1 cellular context compared by ENCODE assay signal in genomic region chr7:107684947-107685463, GRCh38.
TF ChIP-seq lines count a peak whose summit lies in the region.

No MANE protein-coding gene starts in this region.

TF ChIP-seq in GM23338, 12 proteins besides CTCF, POLR2A, EP300 and RAD21:
- TF ChIP-seq, protein P1, sequence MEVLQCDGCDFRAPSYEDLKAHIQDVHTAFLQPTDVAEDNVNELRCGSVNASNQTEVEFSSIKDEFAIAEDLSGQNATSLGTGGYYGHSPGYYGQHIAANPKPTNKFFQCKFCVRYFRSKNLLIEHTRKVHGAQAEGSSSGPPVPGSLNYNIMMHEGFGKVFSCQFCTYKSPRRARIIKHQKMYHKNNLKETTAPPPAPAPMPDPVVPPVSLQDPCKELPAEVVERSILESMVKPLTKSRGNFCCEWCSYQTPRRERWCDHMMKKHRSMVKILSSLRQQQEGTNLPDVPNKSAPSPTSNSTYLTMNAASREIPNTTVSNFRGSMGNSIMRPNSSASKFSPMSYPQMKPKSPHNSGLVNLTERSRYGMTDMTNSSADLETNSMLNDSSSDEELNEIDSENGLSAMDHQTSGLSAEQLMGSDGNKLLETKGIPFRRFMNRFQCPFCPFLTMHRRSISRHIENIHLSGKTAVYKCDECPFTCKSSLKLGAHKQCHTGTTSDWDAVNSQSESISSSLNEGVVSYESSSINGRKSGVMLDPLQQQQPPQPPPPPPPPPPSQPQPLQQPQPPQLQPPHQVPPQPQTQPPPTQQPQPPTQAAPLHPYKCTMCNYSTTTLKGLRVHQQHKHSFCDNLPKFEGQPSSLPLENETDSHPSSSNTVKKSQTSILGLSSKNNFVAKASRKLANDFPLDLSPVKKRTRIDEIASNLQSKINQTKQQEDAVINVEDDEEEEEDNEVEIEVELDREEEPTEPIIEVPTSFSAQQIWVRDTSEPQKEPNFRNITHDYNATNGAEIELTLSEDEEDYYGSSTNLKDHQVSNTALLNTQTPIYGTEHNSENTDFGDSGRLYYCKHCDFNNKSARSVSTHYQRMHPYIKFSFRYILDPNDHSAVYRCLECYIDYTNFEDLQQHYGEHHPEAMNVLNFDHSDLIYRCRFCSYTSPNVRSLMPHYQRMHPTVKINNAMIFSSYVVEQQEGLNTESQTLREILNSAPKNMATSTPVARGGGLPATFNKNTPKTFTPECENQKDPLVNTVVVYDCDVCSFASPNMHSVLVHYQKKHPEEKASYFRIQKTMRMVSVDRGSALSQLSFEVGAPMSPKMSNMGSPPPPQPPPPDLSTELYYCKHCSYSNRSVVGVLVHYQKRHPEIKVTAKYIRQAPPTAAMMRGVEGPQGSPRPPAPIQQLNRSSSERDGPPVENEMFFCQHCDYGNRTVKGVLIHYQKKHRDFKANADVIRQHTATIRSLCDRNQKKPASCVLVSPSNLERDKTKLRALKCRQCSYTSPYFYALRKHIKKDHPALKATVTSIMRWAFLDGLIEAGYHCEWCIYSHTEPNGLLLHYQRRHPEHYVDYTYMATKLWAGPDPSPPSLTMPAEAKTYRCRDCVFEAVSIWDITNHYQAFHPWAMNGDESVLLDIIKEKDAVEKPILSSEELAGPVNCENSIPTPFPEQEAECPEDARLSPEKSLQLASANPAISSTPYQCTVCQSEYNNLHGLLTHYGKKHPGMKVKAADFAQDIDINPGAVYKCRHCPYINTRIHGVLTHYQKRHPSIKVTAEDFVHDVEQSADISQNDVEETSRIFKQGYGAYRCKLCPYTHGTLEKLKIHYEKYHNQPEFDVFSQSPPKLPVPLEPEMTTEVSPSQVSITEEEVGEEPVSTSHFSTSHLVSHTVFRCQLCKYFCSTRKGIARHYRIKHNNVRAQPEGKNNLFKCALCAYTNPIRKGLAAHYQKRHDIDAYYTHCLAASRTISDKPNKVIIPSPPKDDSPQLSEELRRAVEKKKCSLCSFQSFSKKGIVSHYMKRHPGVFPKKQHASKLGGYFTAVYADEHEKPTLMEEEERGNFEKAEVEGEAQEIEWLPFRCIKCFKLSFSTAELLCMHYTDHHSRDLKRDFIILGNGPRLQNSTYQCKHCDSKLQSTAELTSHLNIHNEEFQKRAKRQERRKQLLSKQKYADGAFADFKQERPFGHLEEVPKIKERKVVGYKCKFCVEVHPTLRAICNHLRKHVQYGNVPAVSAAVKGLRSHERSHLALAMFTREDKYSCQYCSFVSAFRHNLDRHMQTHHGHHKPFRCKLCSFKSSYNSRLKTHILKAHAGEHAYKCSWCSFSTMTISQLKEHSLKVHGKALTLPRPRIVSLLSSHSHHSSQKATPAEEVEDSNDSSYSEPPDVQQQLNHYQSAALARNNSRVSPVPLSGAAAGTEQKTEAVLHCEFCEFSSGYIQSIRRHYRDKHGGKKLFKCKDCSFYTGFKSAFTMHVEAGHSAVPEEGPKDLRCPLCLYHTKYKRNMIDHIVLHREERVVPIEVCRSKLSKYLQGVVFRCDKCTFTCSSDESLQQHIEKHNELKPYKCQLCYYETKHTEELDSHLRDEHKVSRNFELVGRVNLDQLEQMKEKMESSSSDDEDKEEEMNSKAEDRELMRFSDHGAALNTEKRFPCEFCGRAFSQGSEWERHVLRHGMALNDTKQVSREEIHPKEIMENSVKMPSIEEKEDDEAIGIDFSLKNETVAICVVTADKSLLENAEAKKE (CRISPR knock-in tag; IDR thresholded peaks at IDR 0.05), result no peak
- no peak for TF ChIP-seq NANOG (IDR thresholded peaks at IDR 0.05; ENCODE audit: borderline replicate concordance)
- TF ChIP-seq REST (IDR thresholded peaks at IDR 0.05; ENCODE audit: unreplicated experiment), result no peak
- no peak for TF ChIP-seq CREB1 (CRISPR knock-in tag; IDR thresholded peaks at IDR 0.05; ENCODE audit: low read depth)
- TF ChIP-seq ZNF114 (CRISPR knock-in tag; IDR thresholded peaks at IDR 0.05), result no peak
- TF ChIP-seq JUNB (IDR thresholded peaks at IDR 0.05; ENCODE audit: unreplicated experiment), result no peak
- TF ChIP-seq ZNF331 (CRISPR knock-in tag; IDR thresholded peaks at IDR 0.05; ENCODE audit: low read depth), result no peak
- TF ChIP-seq EZH2phosphoT487 (IDR thresholded peaks at IDR 0.05; ENCODE audit: unreplicated experiment), result no peak
- no peak for TF ChIP-seq ETS1 (IDR thresholded peaks at IDR 0.05)
- TF ChIP-seq STAT1 (IDR thresholded peaks at IDR 0.05; ENCODE audit: unreplicated experiment), result no peak
- no peak for TF ChIP-seq EZH2 (IDR thresholded peaks at IDR 0.05; ENCODE audit: low read depth, unreplicated experiment)
- no peak for TF ChIP-seq POLR2AphosphoS5 (IDR thresholded peaks at IDR 0.05; ENCODE audit: low read depth)
